ENCODE assay signal across 18 cellular contexts in the genomic region with DNA sequence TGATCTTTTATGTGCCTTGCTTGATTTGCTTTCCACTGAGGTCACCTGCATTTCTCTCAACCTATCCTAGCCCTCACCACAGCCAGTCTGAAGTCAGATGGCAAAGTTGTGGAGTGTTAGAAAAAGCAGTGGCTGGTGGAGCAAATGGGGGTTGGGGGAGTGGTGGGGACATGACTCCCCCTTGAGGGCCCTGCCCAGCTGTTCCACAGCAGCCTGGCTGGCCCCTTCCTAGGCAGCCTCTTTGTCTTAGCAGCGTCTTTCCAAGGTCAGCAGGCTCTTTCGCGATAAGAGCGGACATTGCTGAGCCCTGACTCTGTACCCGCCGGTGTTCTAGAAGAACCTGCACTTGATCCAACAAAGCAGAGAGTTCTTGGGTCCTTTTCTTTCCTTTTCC. TPM values are rescaled to one million over a fixed set of nuclear protein-coding genes. Genes with fewer than 3 reads are reported as not detected.
DNase-seq lines count a peak whose midpoint lies in the region; ATAC-seq and TF ChIP-seq lines count a peak whose summit lies in the region.
"Had no signal": no experiment of that assay in that cellular context is flagged by ENCODE, and none has a peak within 500 bp of the region (broad histone marks: within the 10 kb centered on the region; RNA-seq: fewer than 3 reads in every experiment).

No MANE protein-coding gene starts in this region.

- no peak for TF ChIP-seq POLR2A in spleen (IDR thresholded peaks at IDR 0.05)

- no peaks in the 10 kb centered on the region for H4K20me1 ChIP-seq in BLaER1 treated with 17β-estradiol and CSF1 and Interleukin-3, amounts not matched to agents 10 nM and 100 nM

- peak in 1 of 7 experiments; percentile 24 for DNase-seq in CD8-positive, alpha-beta T cell
- no peak for DNase-seq in activated naive CD8-positive, alpha-beta T cell treated with anti-CD3 and anti-CD28 coated beads for 36 hours
- DNase-seq in naive thymus-derived CD8-positive, alpha-beta T cell: peak in 1 of 10 donors; percentile 31
- DNase-seq in spleen (no peak), SHP77 treated with DMSO at 0.1 percent for 48 hours (lab: John Stamatoyannopoulos, UW) (no peak)
- DNase-seq: activated T-cell treated with anti-CD3 and anti-CD28 coated beads for 4 hours; amniotic stem cell; BE2C; caudate nucleus; kidney; NCI-H2029 treated with DMSO at 0.1 percent for 48 hours; NCI-H510A; occipital lobe; stimulated activated CD4-positive, alpha-beta T cell treated with anti-CD3 and anti-CD28 coated beads, Interleukin-4, amount 100 ng/mL, for 1 hour; stimulated activated CD8-positive, alpha-beta memory T cell treated with anti-CD3 and anti-CD28 coated beads, Interleukin-4, amount 100 ng/mL, for 48 hours had no signal

- intact Hi-C loops in CD8-positive, alpha-beta T cell (cut with DNase I, micrococcal nuclease): loop anchor here (10.0 kb wide), 2 partner anchors 246 to 306 kb away; no protein-coding TSS in a partner anchor
- intact Hi-C loops in spleen (cut with DNase I; ENCODE audit: low total_unique reads): loop anchor here (5.0 to 10.0 kb wide), 2 partner anchors 58 to 96 kb away; a partner anchor contains a TSS

- no peaks in the 10 kb centered on the region for H3K27me3 ChIP-seq in BLaER1 treated with 17β-estradiol and CSF1 and Interleukin-3, amounts not matched to agents 10 nM and 100 nM
- no peaks in the 10 kb centered on the region for H3K27me3 ChIP-seq in CD8-positive, alpha-beta T cell (ENCODE audit: insufficient read depth, low read length)
- no peaks in the 10 kb centered on the region for H3K27me3 ChIP-seq in spleen (replicated peaks in 1 of 7)
- H3K27me3 ChIP-seq: BE2C had no signal

- H3K36me3 ChIP-seq in BLaER1 treated with 17β-estradiol and CSF1 and Interleukin-3, amounts not matched to agents 10 nM and 100 nM: no peaks in the 10 kb centered on the region
- no peaks in the 10 kb centered on the region for H3K36me3 ChIP-seq in CD8-positive, alpha-beta T cell (ENCODE audit: insufficient read depth, low read length)
- H3K36me3 ChIP-seq in spleen: no peaks in the 10 kb centered on the region
- H3K36me3 ChIP-seq: BE2C had no signal

- WGBS in spleen, 5 donors: 75 to 85% (median 79%) methylated on average over 6 of the region's 6 CpGs

- no peak overlapping the region for H3K9ac ChIP-seq in BLaER1 treated with 17β-estradiol and CSF1 and Interleukin-3, amounts not matched to agents 10 nM and 100 nM

- peaks cover 78 to 96% (median 82%) of the 10 kb centered on the region in 10 experiments for H3K4me1 ChIP-seq in BLaER1 treated with 17β-estradiol and CSF1 and Interleukin-3, amounts not matched to agents 10 nM and 100 nM
- H3K4me1 ChIP-seq in CD8-positive, alpha-beta T cell (ENCODE audit: insufficient read depth, low read length): peaks cover 59% of the 10 kb centered on the region
- peaks cover 17 to 88% (median 40%) of the 10 kb centered on the region in 6 donors for H3K4me1 ChIP-seq in spleen

- CTCF ChIA-PET in CD8-positive, alpha-beta T cell (lab: Charles Lee): interaction anchor here (5.1 to 21.4 kb wide), 3 partner anchors 33 to 90 kb away, joined by 82 to 486 read pairs (median 278); a partner anchor contains a TSS

- no peaks in the 10 kb centered on the region for H3K36me3 Mint-ChIP-seq in CD8-positive, alpha-beta T cell
- peaks cover 2% of the 10 kb centered on the region for H3K36me3 Mint-ChIP-seq in activated naive CD8-positive, alpha-beta T cell treated with anti-CD3 and anti-CD28 coated beads for 36 hours
- no peaks in the 10 kb centered on the region for H3K36me3 Mint-ChIP-seq in naive thymus-derived CD8-positive, alpha-beta T cell
- H3K36me3 Mint-ChIP-seq: WTC11 had no signal

- H3K27ac ChIP-seq in BLaER1 treated with 17β-estradiol and CSF1 and Interleukin-3, amounts not matched to agents 10 nM and 100 nM: peak overlapping the region in 4 of 11 experiments; percentile 28 to 74 (median 55); a peak in 6 of 22 replicates
- no peak overlapping the region for H3K27ac ChIP-seq in CD8-positive, alpha-beta T cell (ENCODE audit: low read depth, low read length)
- peak overlapping the region in 1 of 8 donors; percentile 10 for H3K27ac ChIP-seq in spleen

- H3K27me3 Mint-ChIP-seq in CD8-positive, alpha-beta T cell (ENCODE audit: low read depth): no peaks in the 10 kb centered on the region
- no peaks in the 10 kb centered on the region for H3K27me3 Mint-ChIP-seq in activated naive CD8-positive, alpha-beta T cell treated with anti-CD3 and anti-CD28 coated beads for 36 hours
- no peaks in the 10 kb centered on the region for H3K27me3 Mint-ChIP-seq in naive thymus-derived CD8-positive, alpha-beta T cell

- no peak overlapping the region for H3K4me3 Mint-ChIP-seq in CD8-positive, alpha-beta T cell
- no peak overlapping the region for H3K4me3 Mint-ChIP-seq in activated naive CD8-positive, alpha-beta T cell treated with anti-CD3 and anti-CD28 coated beads for 36 hours
- peak overlapping the region in 8 of 10 donors; percentile 9 to 54 (median 29) for H3K4me3 Mint-ChIP-seq in naive thymus-derived CD8-positive, alpha-beta T cell
- H3K4me3 Mint-ChIP-seq: WTC11 had no signal

- no peak overlapping the region for H3K4me3 ChIP-seq in BLaER1 treated with 17β-estradiol and CSF1 and Interleukin-3, amounts not matched to agents 10 nM and 100 nM
- no peak overlapping the region for H3K4me3 ChIP-seq in CD8-positive, alpha-beta T cell (ENCODE audit: low read depth, low read length)
- no peak overlapping the region for H3K4me3 ChIP-seq in spleen

- peaks cover 70% of the 10 kb centered on the region for H3K4me1 Mint-ChIP-seq in CD8-positive, alpha-beta T cell (ENCODE audit: low read depth)
- peaks cover 88% of the 10 kb centered on the region for H3K4me1 Mint-ChIP-seq in activated naive CD8-positive, alpha-beta T cell treated with anti-CD3 and anti-CD28 coated beads for 36 hours
- H3K4me1 Mint-ChIP-seq in naive thymus-derived CD8-positive, alpha-beta T cell: peaks cover 32 to 91% (median 74%) of the 10 kb centered on the region in 4 donors

- no peak for TF ChIP-seq CTCF in CD8-positive, alpha-beta T cell (IDR thresholded peaks at IDR 0.05)
- TF ChIP-seq CTCF in spleen (IDR thresholded peaks at IDR 0.05 in 8 of 11, conservative IDR thresholded peaks at IDR 0.05 in 3 of 11): no peak

- POLR2A ChIA-PET in CD8-positive, alpha-beta T cell (lab: Charles Lee): interaction anchor here (0.8 to 1.3 kb wide), 2 partner anchors 56 to 58 kb away, joined by 3 to 4 read pairs; no protein-coding TSS in a partner anchor
- POLR2A ChIA-PET in naive thymus-derived CD8-positive, alpha-beta T cell (lab: Charles Lee): interaction anchor here (8.3 kb wide), 1 partner anchor 59 kb away, joined by 183 read pairs; a partner anchor contains a TSS

- ATAC-seq in CD8-positive, alpha-beta T cell: no peak
- peak; percentile 9 to 13 for ATAC-seq in naive thymus-derived CD8-positive, alpha-beta T cell
- ATAC-seq in GM21786 (IDR thresholded peaks at IDR 0.05; ENCODE audit: unreplicated experiment): no peak
- ATAC-seq: WTC11 had no signal

- no peaks in the 10 kb centered on the region for H3K9me3 Mint-ChIP-seq in CD8-positive, alpha-beta T cell
- no peaks in the 10 kb centered on the region for H3K9me3 Mint-ChIP-seq in activated naive CD8-positive, alpha-beta T cell treated with anti-CD3 and anti-CD28 coated beads for 36 hours
- no peaks in the 10 kb centered on the region for H3K9me3 Mint-ChIP-seq in naive thymus-derived CD8-positive, alpha-beta T cell
- H3K9me3 Mint-ChIP-seq: WTC11 had no signal

- peak overlapping the region; percentile 56 to 98 (median 82); a peak in 21 of 22 replicates for H3K4me2 ChIP-seq in BLaER1 treated with 17β-estradiol and CSF1 and Interleukin-3, amounts not matched to agents 10 nM and 100 nM

- no peaks in the 10 kb centered on the region for H3K9me3 ChIP-seq in BLaER1 treated with 17β-estradiol and CSF1 and Interleukin-3, amounts not matched to agents 10 nM and 100 nM (replicated peaks in 1 of 11)
- H3K9me3 ChIP-seq in CD8-positive, alpha-beta T cell (ENCODE audit: low read length): no peaks in the 10 kb centered on the region
- H3K9me3 ChIP-seq in spleen: no peaks in the 10 kb centered on the region
- H3K9me3 ChIP-seq: BE2C had no signal

- H3K27ac Mint-ChIP-seq in CD8-positive, alpha-beta T cell: peak overlapping the region; percentile 83
- peak overlapping the region; percentile 97 for H3K27ac Mint-ChIP-seq in activated naive CD8-positive, alpha-beta T cell treated with anti-CD3 and anti-CD28 coated beads for 36 hours
- H3K27ac Mint-ChIP-seq in naive thymus-derived CD8-positive, alpha-beta T cell: peak overlapping the region; percentile 23 to 91 (median 86)
- H3K27ac Mint-ChIP-seq: WTC11 had no signal

RNA-seq across cellular contexts. Expression of a gene that starts 56.0 kb away (rescaled TPM):
- 100 to 1,000 TPM; 136 to 137 TPM for total RNA-seq in CD8-positive, alpha-beta T cell
- total RNA-seq in activated naive CD8-positive, alpha-beta T cell treated with anti-CD3 and anti-CD28 coated beads for 36 hours: 100 to 1,000 TPM; 167 to 175 TPM
- total RNA-seq in naive thymus-derived CD8-positive, alpha-beta T cell: 10 to 100 TPM; 54.5 to 56.9 TPM
- 100 to 1,000 TPM in 1 of 3 donors, 10 to 100 TPM in 2; 97.4 to 111 (median 98.2) TPM for polyA plus RNA-seq in naive thymus-derived CD8-positive, alpha-beta T cell
- 10 to 100 TPM; 39.6 to 63.9 (median 49.2) TPM for total RNA-seq in spleen
- polyA plus RNA-seq in spleen: 10 to 100 TPM; 13.6 to 21.9 (median 15.7) TPM

Comparison
In these comparisons a context has a peak if more than half of its experiments do, and no peak if none do; other contexts are left out.
1. ATAC-seq: peak in naive thymus-derived CD8-positive, alpha-beta T cell (2 of 2); none in CD8-positive, alpha-beta T cell (single experiment) and GM21786 (single experiment).
2. H3K4me3 Mint-ChIP-seq: peak in naive thymus-derived CD8-positive, alpha-beta T cell (8 of 10); none in CD8-positive, alpha-beta T cell (single experiment) and activated naive CD8-positive, alpha-beta T cell treated with anti-CD3 and anti-CD28 coated beads for 36 hours (single experiment).
3. Peak in every context shown above with its lines, with median percentiles within 50 percentile points of each other: H3K27ac Mint-ChIP-seq.